13 cellular contexts compared by ENCODE assay signal in the genomic region with DNA sequence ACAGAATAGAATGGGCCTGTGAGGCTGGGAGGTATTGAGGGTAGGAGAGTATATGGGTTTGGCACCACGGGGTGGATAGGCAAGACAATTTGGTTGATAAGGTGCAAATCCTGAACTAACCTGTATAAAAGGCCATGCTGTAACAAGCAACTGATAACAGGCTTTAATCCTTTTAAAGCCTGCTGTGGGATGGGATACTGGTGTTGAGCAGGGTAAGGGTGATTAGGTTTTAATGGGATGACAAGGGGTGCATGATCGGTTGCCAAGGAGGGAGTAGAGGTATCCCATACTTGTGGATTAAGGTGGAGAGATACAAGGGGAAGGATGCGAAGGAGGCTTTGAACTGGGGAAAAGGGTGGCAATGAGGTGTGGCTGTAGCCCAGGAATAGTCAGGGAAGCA. TPM values are rescaled to one million over a fixed set of nuclear protein-coding genes. Genes with fewer than 3 reads are reported as not detected.
DNase-seq lines count a peak whose midpoint lies in the region; ATAC-seq and TF ChIP-seq lines count a peak whose summit lies in the region.
"Not testable (repeated sequence)": the region's sequence is repeated elsewhere in the genome, so short reads cannot be mapped to it uniquely, and the experiment has no call there.
"Had no signal": no experiment of that assay in that cellular context is flagged by ENCODE, and none has a peak within 500 bp of the region (broad histone marks: within the 10 kb centered on the region; RNA-seq: fewer than 3 reads in every experiment).

No MANE protein-coding gene starts in this region.

- not testable (repeated sequence) for DNase-seq in activated CD4-positive, alpha-beta T cell treated with anti-CD3 and anti-CD28 coated beads, Interleukin-2, amount 10 ng/mL, durations not matched to agents 7 days and 5 days; neural crest cell (ENCODE audit: low read depth, low spot score); stimulated activated naive B cell treated with anti-CD40 and anti-IgM and Interleukin-4, amounts not matched to agents 10 μg/mL and 1 μg/mL and 100 μg/mL, for 72 hours
- DNase-seq in endodermal cell (peak; percentile 57), mesendoderm (peak; percentile 77)

- H3K36me3 Mint-ChIP-seq in IgD-negative memory B cell; activated CD4-positive, alpha-beta T cell treated with anti-CD3 and anti-CD28 coated beads, Interleukin-2, amount 10 ng/mL, durations not matched to agents 7 days and 5 days (ENCODE audit: low read depth); neural crest cell (ENCODE audit: low read depth); stimulated activated naive B cell treated with anti-CD40 and anti-IgM and Interleukin-4, amounts not matched to agents 10 μg/mL and 1 μg/mL and 100 μg/mL, for 72 hours: not testable (repeated sequence)
- H3K36me3 Mint-ChIP-seq in endodermal cell (ENCODE audit: low read depth), result peaks cover 16% of the 10 kb centered on the region

- H3K27ac Mint-ChIP-seq in IgD-negative memory B cell, result peak overlapping the region in 2 of 3 donors; percentile 49 to 84
- peak overlapping the region; percentile 13 for H3K27ac Mint-ChIP-seq in activated CD4-positive, alpha-beta T cell treated with anti-CD3 and anti-CD28 coated beads, Interleukin-2, amount 10 ng/mL, durations not matched to agents 7 days and 5 days
- not testable (repeated sequence) for H3K27ac Mint-ChIP-seq in endodermal cell
- H3K27ac Mint-ChIP-seq in neural crest cell (ENCODE audit: unreplicated experiment), result peak overlapping the region; percentile 28
- peak overlapping the region; percentile 1 for H3K27ac Mint-ChIP-seq in stimulated activated naive B cell treated with anti-CD40 and anti-IgM and Interleukin-4, amounts not matched to agents 10 μg/mL and 1 μg/mL and 100 μg/mL, for 72 hours

- not testable (repeated sequence) for TF ChIP-seq CTCF in endodermal cell (conservative IDR thresholded peaks at IDR 0.05); neural crest cell (conservative IDR thresholded peaks at IDR 0.05)

- not testable (repeated sequence) for H2AK5ac ChIP-seq in mesendoderm (ENCODE audit: low read length)

- not testable (repeated sequence) for H3K23ac ChIP-seq in mesendoderm (ENCODE audit: low read length)

- H3K4me3 Mint-ChIP-seq in IgD-negative memory B cell, result peak overlapping the region in 2 of 4 donors; percentile 3 to 63
- not testable (repeated sequence) for H3K4me3 Mint-ChIP-seq in activated CD4-positive, alpha-beta T cell treated with anti-CD3 and anti-CD28 coated beads, Interleukin-2, amount 10 ng/mL, durations not matched to agents 7 days and 5 days; endodermal cell; neural crest cell; stimulated activated naive B cell treated with anti-CD40 and anti-IgM and Interleukin-4, amounts not matched to agents 10 μg/mL and 1 μg/mL and 100 μg/mL, for 72 hours

- H4K5ac ChIP-seq in mesendoderm (ENCODE audit: low read length), result not testable (repeated sequence)

- not testable (repeated sequence) for H3K27ac ChIP-seq in endodermal cell (ENCODE audit: low read depth, low read length); mesendoderm (ENCODE audit: low read depth, low read length)

- H3K56ac ChIP-seq in mesendoderm (ENCODE audit: low read length), result not testable (repeated sequence)

- H3K4me3 ChIP-seq in endodermal cell (ENCODE audit: low read length); mesendoderm (ENCODE audit: low read length): not testable (repeated sequence)

- H4K8ac ChIP-seq in mesendoderm (ENCODE audit: low read depth, low read length), result not testable (repeated sequence)

- not testable (repeated sequence) for ATAC-seq in stimulated activated naive B cell treated with anti-CD40 and anti-IgM and Interleukin-4, amounts not matched to agents 10 μg/mL and 1 μg/mL and 100 μg/mL, for 72 hours (replicated peaks)

- H3K9ac ChIP-seq in endodermal cell (ENCODE audit: extremely low read depth, low read length, poor library complexity, severe bottlenecking); mesendoderm (ENCODE audit: low read length): not testable (repeated sequence)

- H3K4me1 Mint-ChIP-seq in IgD-negative memory B cell, result peaks cover 23 to 40% (median 26%) of the 10 kb centered on the region in 3 donors
- H3K4me1 Mint-ChIP-seq in activated CD4-positive, alpha-beta T cell treated with anti-CD3 and anti-CD28 coated beads, Interleukin-2, amount 10 ng/mL, durations not matched to agents 7 days and 5 days, result not testable (repeated sequence)
- H3K4me1 Mint-ChIP-seq in endodermal cell, result peaks cover 47% of the 10 kb centered on the region
- H3K4me1 Mint-ChIP-seq in neural crest cell, result peaks cover 24% of the 10 kb centered on the region
- H3K4me1 Mint-ChIP-seq in stimulated activated naive B cell treated with anti-CD40 and anti-IgM and Interleukin-4, amounts not matched to agents 10 μg/mL and 1 μg/mL and 100 μg/mL, for 72 hours, result peaks cover 22 to 31% of the 10 kb centered on the region in 2 donors

- H2BK120ac ChIP-seq in mesendoderm (ENCODE audit: low read depth, low read length), result not testable (repeated sequence)

- H2BK5ac ChIP-seq in mesendoderm (ENCODE audit: low read length), result not testable (repeated sequence)

- H3K4me2 ChIP-seq in mesendoderm (ENCODE audit: low read length), result not testable (repeated sequence)

- H3K36me3 ChIP-seq in endodermal cell (ENCODE audit: control insufficient read depth, insufficient read depth, low read length); mesendoderm (ENCODE audit: control insufficient read depth, insufficient read depth, low read length): not testable (repeated sequence)

- WGBS in endodermal cell (ENCODE audit: insufficient coverage in 1 of 2, insufficient read length in 1 of 2), 2 experiments, result 56 to 67% methylated on average over 1 to 3 of the region's 3 CpGs
- no CpG with 5 or more reads among the region's 3 CpGs for WGBS in mesendoderm (ENCODE audit: extremely low coverage, insufficient coverage, low lambda C conversion rate)

- not testable (repeated sequence) for H3K79me1 ChIP-seq in mesendoderm (ENCODE audit: low read length)

- POLR2A ChIA-PET in activated CD4-positive, alpha-beta T cell treated with anti-CD3 and anti-CD28 coated beads, Interleukin-2, amount 10 ng/mL, durations not matched to agents 7 days and 5 days (lab: Charles Lee), result not testable (repeated sequence)

- not testable (repeated sequence) for H3K79me2 ChIP-seq in mesendoderm (ENCODE audit: control insufficient read depth, insufficient read depth, low read length)

- H3K27me3 Mint-ChIP-seq in IgD-negative memory B cell; activated CD4-positive, alpha-beta T cell treated with anti-CD3 and anti-CD28 coated beads, Interleukin-2, amount 10 ng/mL, durations not matched to agents 7 days and 5 days; endodermal cell (ENCODE audit: insufficient read depth); neural crest cell (ENCODE audit: low read depth); stimulated activated naive B cell treated with anti-CD40 and anti-IgM and Interleukin-4, amounts not matched to agents 10 μg/mL and 1 μg/mL and 100 μg/mL, for 72 hours: not testable (repeated sequence)

- not testable (repeated sequence) for H3K4ac ChIP-seq in mesendoderm (ENCODE audit: low read depth, low read length)

- peaks cover 15% of the 10 kb centered on the region for H3K4me1 ChIP-seq in endodermal cell (ENCODE audit: control insufficient read depth, insufficient read depth, low read length)
- H3K4me1 ChIP-seq in mesendoderm (ENCODE audit: control insufficient read depth, low read depth, low read length), result not testable (repeated sequence)

- CTCF ChIA-PET in activated CD4-positive, alpha-beta T cell treated with anti-CD3 and anti-CD28 coated beads, Interleukin-2, amount 10 ng/mL, durations not matched to agents 7 days and 5 days (lab: Charles Lee), result not testable (repeated sequence)

- H2BK15ac ChIP-seq in mesendoderm (replicated peaks; ENCODE audit: low read depth), result not testable (repeated sequence)

- H3K27me3 ChIP-seq in endodermal cell (ENCODE audit: control insufficient read depth, insufficient read depth, low read length, poor library complexity, severe bottlenecking); mesendoderm (ENCODE audit: insufficient read depth, low read length, poor library complexity): not testable (repeated sequence)

- peaks cover 12% of the 10 kb centered on the region for H3K9me3 ChIP-seq in endodermal cell (ENCODE audit: control insufficient read depth, low read length)

- not testable (repeated sequence) for H3K18ac ChIP-seq in mesendoderm (ENCODE audit: low read length)

- H3K9me3 Mint-ChIP-seq in IgD-negative memory B cell; activated CD4-positive, alpha-beta T cell treated with anti-CD3 and anti-CD28 coated beads, Interleukin-2, amount 10 ng/mL, durations not matched to agents 7 days and 5 days; neural crest cell; stimulated activated naive B cell treated with anti-CD40 and anti-IgM and Interleukin-4, amounts not matched to agents 10 μg/mL and 1 μg/mL and 100 μg/mL, for 72 hours: not testable (repeated sequence)
- H3K9me3 Mint-ChIP-seq in endodermal cell, result peaks cover 16% of the 10 kb centered on the region

RNA-seq across cellular contexts. Expression of a gene that starts 13.3 kb away (rescaled TPM):
- polyA plus RNA-seq in IgD-negative memory B cell, result not detected
- total RNA-seq in activated CD4-positive, alpha-beta T cell treated with anti-CD3 and anti-CD28 coated beads, Interleukin-2, amount 10 ng/mL, durations not matched to agents 7 days and 5 days, result not detected
- total RNA-seq in endodermal cell (10 to 100 TPM in 1 of 2 donors, 1 to 10 TPM in 1; 9.9 to 10.7 TPM), neural crest cell (6.4 and 9.7 TPM in 2 replicates)
- polyA plus RNA-seq in endodermal cell (2013, experiment 1 of 2), result 41.2 TPM
- polyA plus RNA-seq in endodermal cell (2013, experiment 2 of 2), result 25.8 TPM
- 0.55 TPM for polyA plus RNA-seq in mesendoderm (2013, experiment 1 of 2)
- 0.69 TPM for polyA plus RNA-seq in mesendoderm (2013, experiment 2 of 2)
- total RNA-seq: A673; CD4-positive, alpha-beta T cell; CD8-positive, alpha-beta T cell had no signal
- polyA plus RNA-seq: AG04450, BJ had no signal

RNA-seq across cellular contexts. Expression of a gene that starts 34.9 kb away (rescaled TPM):
- polyA plus RNA-seq in IgD-negative memory B cell, result 84.5 TPM
- 1 to 10 TPM; 2.4 TPM for total RNA-seq in activated CD4-positive, alpha-beta T cell treated with anti-CD3 and anti-CD28 coated beads, Interleukin-2, amount 10 ng/mL, durations not matched to agents 7 days and 5 days
- total RNA-seq in endodermal cell, result not detected
- polyA plus RNA-seq in endodermal cell (2013, experiment 1 of 2), result not detected
- polyA plus RNA-seq in endodermal cell (2013, experiment 2 of 2), result 0.33 TPM
- 0.04 TPM for polyA plus RNA-seq in mesendoderm (2013, experiment 1 of 2)
- polyA plus RNA-seq in mesendoderm (2013, experiment 2 of 2), result 0.08 TPM
- total RNA-seq in neural crest cell, result 0.23 TPM in 1 of 2 replicates, not detected in the other
- total RNA-seq: A673, Caco-2, Calu3 had no signal
- polyA plus RNA-seq: AG04450, BJ had no signal

RNA-seq across cellular contexts. Expression of a gene that starts 47.7 kb away (rescaled TPM):
- polyA plus RNA-seq in IgD-negative memory B cell, result not detected
- total RNA-seq in activated CD4-positive, alpha-beta T cell treated with anti-CD3 and anti-CD28 coated beads, Interleukin-2, amount 10 ng/mL, durations not matched to agents 7 days and 5 days, result not detected
- total RNA-seq in endodermal cell (not detected), neural crest cell (not detected in 2 replicates)
- polyA plus RNA-seq in endodermal cell (2013, experiment 1 of 2), result not detected
- polyA plus RNA-seq in endodermal cell (2013, experiment 2 of 2), result not detected
- polyA plus RNA-seq in mesendoderm (2013, experiment 1 of 2), result not detected
- not detected for polyA plus RNA-seq in mesendoderm (2013, experiment 2 of 2)
- total RNA-seq: A673; Caco-2; Calu3; CD4-positive, alpha-beta T cell; CD8-positive, alpha-beta T cell had no signal
- polyA plus RNA-seq: AG04450, BJ had no signal
